In the genomic region with DNA sequence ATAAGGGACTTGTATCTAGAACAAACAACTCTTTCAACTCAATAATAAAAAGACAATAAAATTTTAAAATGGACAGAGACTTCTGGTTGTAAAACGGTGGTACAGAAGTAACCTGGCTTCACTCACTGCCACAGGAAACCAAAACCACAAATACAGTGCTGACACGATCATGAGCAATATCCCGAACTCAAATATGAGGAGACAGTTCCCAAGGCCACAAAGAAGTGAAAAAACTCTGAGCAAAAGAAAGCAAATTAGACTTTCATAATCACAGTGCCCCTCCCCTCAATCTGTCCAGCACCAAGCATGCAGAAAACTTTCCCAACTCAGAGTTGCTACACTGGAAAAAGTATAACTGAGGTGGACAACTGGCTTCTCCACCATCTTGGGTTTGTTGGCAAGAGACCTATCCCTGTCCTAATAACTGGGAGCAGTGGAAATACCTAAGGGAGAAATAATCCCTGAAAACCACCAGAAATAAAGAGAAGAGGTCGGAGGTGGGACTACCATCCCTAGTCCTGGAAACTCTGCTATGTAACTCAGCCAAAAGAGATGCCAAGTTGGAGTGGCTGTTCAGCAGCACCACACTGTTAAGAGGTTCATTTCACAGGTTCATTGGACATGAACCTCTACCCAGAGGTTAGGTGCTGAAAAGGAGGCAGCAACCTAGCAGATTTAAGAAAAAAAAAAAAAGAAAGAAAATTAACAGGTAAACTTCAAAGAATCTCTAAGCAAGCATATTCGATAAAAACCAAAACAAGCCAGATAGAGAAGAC, we compare ENCODE assay signal across 10 cellular contexts. TPM values are rescaled to one million over a fixed set of nuclear protein-coding genes. Genes with fewer than 3 reads are reported as not detected.
DNase-seq lines count a peak whose midpoint lies in the region; ATAC-seq and TF ChIP-seq lines count a peak whose summit lies in the region.
"Had no signal": no experiment of that assay in that cellular context is flagged by ENCODE, and none has a peak within 500 bp of the region (broad histone marks: within the 10 kb centered on the region; RNA-seq: fewer than 3 reads in every experiment).

No MANE protein-coding gene starts in this region.

- ATAC-seq in HG02759 (IDR thresholded peaks at IDR 0.05; ENCODE audit: unreplicated experiment) (peak; percentile 80), PC-3 (peak; percentile 97), GM21576 (IDR thresholded peaks at IDR 0.05; ENCODE audit: unreplicated experiment) (no peak)
- ATAC-seq in central memory CD8-positive, alpha-beta T cell (replicated peaks; ENCODE audit: extremely low read depth, poor library complexity, severe bottlenecking), result no peak
- ATAC-seq in stimulated activated effector memory CD8-positive, alpha-beta T cell treated with anti-CD3 and anti-CD28 coated beads, Interleukin-12 subunit alpha, Interleukin-12 subunit beta, amount 100 ng/mL, for 72 hours, result peak; percentile 97

- peak overlapping the region; percentile 41 for H3K4me3 ChIP-seq in PC-3 (ENCODE audit: low read length)

- no peak for TF ChIP-seq CTCF in PC-3 (conservative IDR thresholded peaks at IDR 0.05; ENCODE audit: low read depth, low read length)

- no peaks in the 10 kb centered on the region for H3F3A ChIP-seq in PC-3 (ENCODE audit: low read length, unreplicated experiment)

- H3K27me3 ChIP-seq in PC-3 (ENCODE audit: low read length), result no peaks in the 10 kb centered on the region

- no TSS peak for BruUV-seq in PC-3 (replicated peaks; lab: Mats Ljungman, UMichigan)

- peak overlapping the region; percentile 69 for H3K4me2 ChIP-seq in PC-3 (ENCODE audit: low read length)

- H3K36me3 Mint-ChIP-seq in central memory CD8-positive, alpha-beta T cell (ENCODE audit: insufficient read depth), result no peaks in the 10 kb centered on the region
- no peaks in the 10 kb centered on the region for H3K36me3 Mint-ChIP-seq in stimulated activated effector memory CD8-positive, alpha-beta T cell treated with anti-CD3 and anti-CD28 coated beads, Interleukin-12 subunit alpha, Interleukin-12 subunit beta, amount 100 ng/mL, for 72 hours

- peaks cover 4% of the 10 kb centered on the region; the same call in 1 of the 2 replicates for H3K36me3 ChIP-seq in PC-3 (ENCODE audit: low read depth, low read length)

- H3K9me3 Mint-ChIP-seq in central memory CD8-positive, alpha-beta T cell, result peaks cover 20% of the 10 kb centered on the region
- H3K9me3 Mint-ChIP-seq in stimulated activated effector memory CD8-positive, alpha-beta T cell treated with anti-CD3 and anti-CD28 coated beads, Interleukin-12 subunit alpha, Interleukin-12 subunit beta, amount 100 ng/mL, for 72 hours, result peaks cover 10% of the 10 kb centered on the region

- H3K4me1 ChIP-seq in PC-3 (ENCODE audit: insufficient read depth, low read length), result peaks cover 47% of the 10 kb centered on the region

- intact Hi-C loops in PC-3 (cut with micrococcal nuclease), result loop anchor here (2.0 to 5.0 kb wide), 2 partner anchors 23 to 45 kb away; no protein-coding TSS in a partner anchor

- peak overlapping the region; percentile 61 for H3K4me3 Mint-ChIP-seq in central memory CD8-positive, alpha-beta T cell
- peak overlapping the region; percentile 44 for H3K4me3 Mint-ChIP-seq in stimulated activated effector memory CD8-positive, alpha-beta T cell treated with anti-CD3 and anti-CD28 coated beads, Interleukin-12 subunit alpha, Interleukin-12 subunit beta, amount 100 ng/mL, for 72 hours
- H3K4me3 Mint-ChIP-seq: brain had no signal

- H3K9me3 ChIP-seq in PC-3 (ENCODE audit: low read length), result peaks cover 6% of the 10 kb centered on the region; the same call in 1 of the 2 replicates

- peak overlapping the region; percentile 27 for H2AFZ ChIP-seq in PC-3 (ENCODE audit: low read length)

- POLR2A ChIA-PET in PC-3 (lab: Charles Lee; ENCODE audit: unreplicated experiment), result no interaction called here

- DNase-seq in DMS 273 (lab: John Stamatoyannopoulos, UW; ENCODE audit: unreplicated experiment), result peak; percentile 48
- no peak for DNase-seq in DMS 273 treated with DMSO at 0.1 percent for 48 hours (lab: John Stamatoyannopoulos, UW)
- DNase-seq in PC-3, result peak; percentile 91
- no peak for DNase-seq in central memory CD8-positive, alpha-beta T cell (ENCODE audit: low spot score in 2 of 2)
- no peak for DNase-seq in stimulated activated effector memory CD8-positive, alpha-beta T cell treated with anti-CD3 and anti-CD28 coated beads, Interleukin-12 subunit alpha, Interleukin-12 subunit beta, amount 100 ng/mL, for 72 hours (ENCODE audit: low spot score in 2 of 2)
- DNase-seq in middle frontal gyrus (ENCODE audit: extremely low spot score, low spot score), result no peak

- H4K20me1 ChIP-seq in PC-3 (ENCODE audit: low read length), result no peaks in the 10 kb centered on the region

- peak overlapping the region; percentile 78 for H3K27ac Mint-ChIP-seq in central memory CD8-positive, alpha-beta T cell (ENCODE audit: low read depth)
- no peak overlapping the region for H3K27ac Mint-ChIP-seq in stimulated activated effector memory CD8-positive, alpha-beta T cell treated with anti-CD3 and anti-CD28 coated beads, Interleukin-12 subunit alpha, Interleukin-12 subunit beta, amount 100 ng/mL, for 72 hours
- H3K27ac Mint-ChIP-seq: brain had no signal

- peaks cover 52% of the 10 kb centered on the region for H3K4me1 Mint-ChIP-seq in central memory CD8-positive, alpha-beta T cell
- peaks cover 57% of the 10 kb centered on the region for H3K4me1 Mint-ChIP-seq in stimulated activated effector memory CD8-positive, alpha-beta T cell treated with anti-CD3 and anti-CD28 coated beads, Interleukin-12 subunit alpha, Interleukin-12 subunit beta, amount 100 ng/mL, for 72 hours

- H3K79me2 ChIP-seq in PC-3 (ENCODE audit: low read length), result peaks cover 87% of the 10 kb centered on the region

- H3K9ac ChIP-seq in PC-3 (ENCODE audit: low read length), result peak overlapping the region; percentile 50

- no peaks in the 10 kb centered on the region for H3K27me3 Mint-ChIP-seq in central memory CD8-positive, alpha-beta T cell

- peak overlapping the region; percentile 91 for H3K27ac ChIP-seq in PC-3 (ENCODE audit: low read length)
- H3K27ac ChIP-seq: 22Rv1 had no signal

- no peaks in the 10 kb centered on the region for H3K9me2 ChIP-seq in PC-3 (replicated peaks; ENCODE audit: low read length)

- CTCF ChIA-PET in PC-3 (lab: Charles Lee), result no interaction called here

RNA-seq across cellular contexts. Expression of a gene that starts 55.5 kb away (rescaled TPM):
- 13.9 and 25.3 TPM in 2 replicates for total RNA-seq in PC-3 (2014; rRNA removed)

Comparison
In these comparisons a context has a peak if more than half of its experiments do, and no peak if none do; other contexts are left out.
1. DNase-seq: peak in DMS 273 (single experiment) and PC-3 (single experiment); none in DMS 273 treated with DMSO at 0.1 percent for 48 hours (single experiment), central memory CD8-positive, alpha-beta T cell (0 of 2), stimulated activated effector memory CD8-positive, alpha-beta T cell treated with anti-CD3 and anti-CD28 coated beads, Interleukin-12 subunit alpha, Interleukin-12 subunit beta, amount 100 ng/mL, for 72 hours (0 of 2) and middle frontal gyrus (single experiment).
2. ATAC-seq: peak in HG02759 (single experiment), PC-3 (single experiment) and stimulated activated effector memory CD8-positive, alpha-beta T cell treated with anti-CD3 and anti-CD28 coated beads, Interleukin-12 subunit alpha, Interleukin-12 subunit beta, amount 100 ng/mL, for 72 hours (single experiment); none in central memory CD8-positive, alpha-beta T cell (single experiment) and GM21576 (single experiment).